22 cellular contexts compared by ENCODE assay signal in genomic region chr11:81476345-81476744, GRCh38.
DNase-seq lines count a peak whose midpoint lies in the region; TF ChIP-seq lines count a peak whose summit lies in the region.
"Had no signal": no experiment of that assay in that cellular context is flagged by ENCODE, and none has a peak within 500 bp of the region (broad histone marks: within the 10 kb centered on the region; RNA-seq: fewer than 3 reads in every experiment).

No MANE protein-coding gene starts in this region.

- H3K27ac ChIP-seq in PC-9: no peak overlapping the region
- no peak overlapping the region for H3K27ac ChIP-seq in trophoblast cell (ENCODE audit: low read depth, low read length)
- no peak overlapping the region for H3K27ac ChIP-seq in CD8-positive, alpha-beta memory T cell (ENCODE audit: low read depth, low read length)
- H3K27ac ChIP-seq: BLaER1 had no signal

- no peaks in the 10 kb centered on the region for H3K79me1 ChIP-seq in trophoblast cell (ENCODE audit: low read length)

- H4K8ac ChIP-seq in trophoblast cell (ENCODE audit: low read depth, low read length): no peak overlapping the region

- no peak overlapping the region for H3K14ac ChIP-seq in trophoblast cell (ENCODE audit: low read length)

- H2AFZ ChIP-seq in PC-9 (no peak overlapping the region), trophoblast cell (ENCODE audit: insufficient read depth, low read length, poor library complexity) (no peak overlapping the region)

- TF ChIP-seq CTCF in PC-9 (conservative IDR thresholded peaks at IDR 0.05): no peak
- no peak for TF ChIP-seq CTCF in epithelial cell of esophagus (IDR thresholded peaks at IDR 0.05; ENCODE audit: insufficient read depth, low read depth, low read length, missing control alignments)
- TF ChIP-seq CTCF in GM13977 (IDR thresholded peaks at IDR 0.05; ENCODE audit: extremely low read depth, insufficient read depth, missing control alignments): no peak
- no peak for TF ChIP-seq CTCF in GM10266 (IDR thresholded peaks at IDR 0.05; ENCODE audit: control insufficient read depth, insufficient read depth, low read depth, missing control alignments)

- H3K27ac Mint-ChIP-seq in CD8-positive, alpha-beta memory T cell: no peak overlapping the region
- H3K27ac Mint-ChIP-seq: CD14-positive monocyte; CD4-positive, alpha-beta memory T cell; CD4-positive, CD25-positive, alpha-beta regulatory T cell had no signal

- H3K18ac ChIP-seq in trophoblast cell (ENCODE audit: low read length): no peak overlapping the region

- H3K9me3 ChIP-seq in PC-9 (ENCODE audit: insufficient read depth, low read depth) (no peaks in the 10 kb centered on the region), trophoblast cell (ENCODE audit: insufficient read depth, low read depth, low read length) (no peaks in the 10 kb centered on the region)
- no peaks in the 10 kb centered on the region for H3K9me3 ChIP-seq in CD8-positive, alpha-beta memory T cell (ENCODE audit: low read length)
- H3K9me3 ChIP-seq: BE2C, BLaER1 had no signal

- no peak overlapping the region for H4K91ac ChIP-seq in trophoblast cell (ENCODE audit: low read depth, low read length)

- H3K4ac ChIP-seq in trophoblast cell (ENCODE audit: low read depth, low read length): no peak overlapping the region

- H3K4me3 ChIP-seq in PC-9 (no peak overlapping the region), epithelial cell of esophagus (ENCODE audit: low read length) (no peak overlapping the region), trophoblast cell (ENCODE audit: low read depth, low read length) (no peak overlapping the region)
- H3K4me3 ChIP-seq in CD8-positive, alpha-beta memory T cell (ENCODE audit: low read length): no peak overlapping the region
- H3K4me3 ChIP-seq: BLaER1 had no signal

- no peak overlapping the region for H2BK5ac ChIP-seq in trophoblast cell (ENCODE audit: low read depth, low read length, poor library complexity)

- H2BK12ac ChIP-seq in trophoblast cell (ENCODE audit: low read length): no peak overlapping the region

- no peaks in the 10 kb centered on the region for H3K27me3 ChIP-seq in PC-9 (ENCODE audit: insufficient read depth, low read depth)
- H3K27me3 ChIP-seq in trophoblast cell (ENCODE audit: insufficient read depth, low read length): no peaks in the 10 kb centered on the region
- no peaks in the 10 kb centered on the region for H3K27me3 ChIP-seq in CD8-positive, alpha-beta memory T cell (ENCODE audit: insufficient read depth, low read length, poor library complexity, severe bottlenecking)
- H3K27me3 ChIP-seq: BE2C, BLaER1 had no signal

- H3K23ac ChIP-seq in trophoblast cell (ENCODE audit: low read length): no peak overlapping the region

- H2AK5ac ChIP-seq in trophoblast cell (ENCODE audit: low read length): no peak overlapping the region

- no peak for DNase-seq in PC-9
- peak; percentile 69 for DNase-seq in epithelial cell of esophagus (ENCODE audit: low read depth)
- DNase-seq in trophoblast cell: peak in 1 of 2 donors; percentile 6
- no peak for DNase-seq in activated CD4-positive, alpha-beta T cell treated with anti-CD3 and anti-CD28 coated beads, Interleukin-2, amount 50 U/mL, for 1 hour
- DNase-seq in CD8-positive, alpha-beta memory T cell: no peak
- DNase-seq in GM13977 (ENCODE audit: low spot score): no peak
- DNase-seq in GM10266 (ENCODE audit: extremely low spot score): no peak
- DNase-seq: 8988T; ACHN; BE2C; C1 segment of cervical spinal cord; CD4-positive, alpha-beta memory T cell; CD4-positive, CD25-positive, alpha-beta regulatory T cell; DMS 273 treated with DMSO at 0.1 percent for 48 hours; DMS153; DMS53; DMS79; DND-41; EL; GDM1 had no signal

- WGBS in trophoblast cell (ENCODE audit: extremely low coverage, insufficient coverage, insufficient read length): no CpG with 5 or more reads among the region's 2 CpGs

- peaks cover 0 to 4% (median 0%) of the 10 kb centered on the region in 5 donors for H3K9me3 Mint-ChIP-seq in CD8-positive, alpha-beta memory T cell
- H3K9me3 Mint-ChIP-seq: CD14-positive monocyte had no signal

- H3K4me2 ChIP-seq in PC-9 (0 out of 2 replicates have a peak overlapping the region, but pooled peaks have one; percentile 5), trophoblast cell (ENCODE audit: low read length) (peak overlapping the region; percentile 16)
- H3K4me2 ChIP-seq: BLaER1 had no signal

- H3K4me1 Mint-ChIP-seq in CD8-positive, alpha-beta memory T cell: no peaks in the 10 kb centered on the region
- H3K4me1 Mint-ChIP-seq: CD14-positive monocyte; CD4-positive, alpha-beta memory T cell; CD4-positive, CD25-positive, alpha-beta regulatory T cell had no signal

- peaks cover 9% of the 10 kb centered on the region; the same call in 1 of the 2 replicates for H3K4me1 ChIP-seq in PC-9 (replicated peaks; ENCODE audit: insufficient read depth)
- H3K4me1 ChIP-seq in trophoblast cell (ENCODE audit: control insufficient read depth in 1 of 2, insufficient read depth in 2 of 2, low read length in 2 of 2): peaks cover 0 to 3% of the 10 kb centered on the region in 2 experiments
- no peaks in the 10 kb centered on the region for H3K4me1 ChIP-seq in CD8-positive, alpha-beta memory T cell (ENCODE audit: insufficient read depth, low read length)
- H3K4me1 ChIP-seq: BE2C, BLaER1 had no signal

- POLR2A ChIA-PET in PC-9 (lab: Charles Lee; ENCODE audit: unreplicated experiment): no interaction called here
- POLR2A ChIA-PET in CD8-positive, alpha-beta memory T cell (lab: Charles Lee): no interaction called here

- intact Hi-C loops in PC-9 (cut with micrococcal nuclease; ENCODE audit: unreplicated experiment): no loop called here

- H2BK120ac ChIP-seq in trophoblast cell (ENCODE audit: insufficient read depth, low read length, poor library complexity): no peak overlapping the region

- peaks cover 4% of the 10 kb centered on the region for H3K9me2 ChIP-seq in PC-9 (ENCODE audit: insufficient read depth)

- H3K27me3 Mint-ChIP-seq in CD8-positive, alpha-beta memory T cell: peaks cover 0 to 1% of the 10 kb centered on the region in 2 donors
- H3K27me3 Mint-ChIP-seq: CD4-positive, alpha-beta memory T cell; CD4-positive, CD25-positive, alpha-beta regulatory T cell had no signal

- no peaks in the 10 kb centered on the region for H3K36me3 ChIP-seq in PC-9 (ENCODE audit: low read depth)
- no peaks in the 10 kb centered on the region for H3K36me3 ChIP-seq in trophoblast cell (ENCODE audit: control insufficient read depth in 1 of 2, insufficient read depth in 2 of 2, low read length in 2 of 2)
- no peaks in the 10 kb centered on the region for H3K36me3 ChIP-seq in CD8-positive, alpha-beta memory T cell (ENCODE audit: insufficient read depth, low read length)
- H3K36me3 ChIP-seq: BE2C, BLaER1 had no signal

- no peaks in the 10 kb centered on the region for H3K36me3 Mint-ChIP-seq in CD8-positive, alpha-beta memory T cell
- H3K36me3 Mint-ChIP-seq: CD14-positive monocyte; CD4-positive, alpha-beta memory T cell; CD4-positive, CD25-positive, alpha-beta regulatory T cell had no signal

- H3K9ac ChIP-seq in trophoblast cell (ENCODE audit: low read length): no peak overlapping the region
- H3K9ac ChIP-seq: BLaER1 had no signal

- CTCF ChIA-PET in PC-9 (lab: Charles Lee): no interaction called here
- CTCF ChIA-PET in CD8-positive, alpha-beta memory T cell (lab: Charles Lee): no interaction called here

- no peaks in the 10 kb centered on the region for H3F3A ChIP-seq in PC-9 (ENCODE audit: insufficient read depth, low read depth)

- no peak overlapping the region for H3K4me3 Mint-ChIP-seq in CD8-positive, alpha-beta memory T cell
- H3K4me3 Mint-ChIP-seq: CD14-positive monocyte; CD4-positive, alpha-beta memory T cell; CD4-positive, CD25-positive, alpha-beta regulatory T cell had no signal

- H4K20me1 ChIP-seq in PC-9 (ENCODE audit: insufficient read depth): no peaks in the 10 kb centered on the region
- H4K20me1 ChIP-seq: BLaER1 had no signal

- BruUV-seq in PC-9 (replicated peaks; lab: Mats Ljungman, UMichigan): no TSS peak

- no peaks in the 10 kb centered on the region for H3K79me2 ChIP-seq in PC-9 (ENCODE audit: low read depth)
- no peaks in the 10 kb centered on the region for H3K79me2 ChIP-seq in trophoblast cell (ENCODE audit: control insufficient read depth, insufficient read depth, low read length, poor library complexity)

- H4K12ac ChIP-seq in trophoblast cell (ENCODE audit: low read depth, low read length): no peak overlapping the region

- in situ Hi-C loops in GM13977 (cut with MboI; ENCODE audit: low pct_unique_long_range_greater_than_20kb, low sequenced_read_pairs, unreplicated experiment): no loop called here
